Comparison of ENCODE assay signal across 8 cellular contexts in the genomic region with DNA sequence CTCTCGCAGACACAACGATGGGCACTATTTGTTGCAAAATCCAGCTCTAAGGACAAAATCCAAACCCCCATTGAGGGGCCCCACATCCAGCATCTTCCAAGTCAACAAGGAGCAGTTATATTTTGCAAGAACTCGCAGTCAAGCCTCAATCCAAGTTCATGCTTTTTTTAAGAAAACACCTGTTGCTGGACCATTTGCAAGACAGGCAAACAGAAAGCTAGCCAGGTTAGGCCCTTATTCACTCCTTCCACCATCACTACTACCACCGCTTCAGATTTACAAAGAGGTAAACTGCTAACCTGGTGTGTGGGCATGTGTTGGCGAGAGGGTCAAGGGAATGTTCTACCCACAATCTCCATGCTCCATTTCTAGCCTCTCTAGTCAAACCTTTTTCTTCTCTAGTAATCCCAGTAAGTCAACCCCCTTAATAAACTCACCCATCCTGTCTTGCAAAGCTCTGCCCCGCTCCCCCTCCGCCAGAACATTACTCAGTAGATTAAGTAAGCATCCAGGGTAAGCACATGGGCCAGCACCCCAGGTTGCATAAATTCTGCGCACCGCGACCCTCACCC. TPM values are rescaled to one million over a fixed set of nuclear protein-coding genes. Genes with fewer than 3 reads are reported as not detected.
DNase-seq lines count a peak whose midpoint lies in the region; ATAC-seq, FAIRE-seq and TF ChIP-seq lines count a peak whose summit lies in the region.

No MANE protein-coding gene starts in this region.

- ATAC-seq in natural killer cell (no peak), HG02763 (IDR thresholded peaks at IDR 0.05; ENCODE audit: unreplicated experiment) (no peak)

- H3K27me3 Mint-ChIP-seq in natural killer cell (ENCODE audit: low read depth in 2 of 2), result no peaks in the 10 kb centered on the region

- TF ChIP-seq CTCF in C4-2B (conservative IDR thresholded peaks at IDR 0.05) (no peak), LNCaP clone FGC (IDR thresholded peaks at IDR 0.05; ENCODE audit: control insufficient read depth, extremely low read depth, insufficient read depth) (no peak), colonic mucosa (IDR thresholded peaks at IDR 0.05) (no peak), natural killer cell (IDR thresholded peaks at IDR 0.05) (no peak)

- intact Hi-C loops in colonic mucosa (cut with DNase I) (no loop called here), natural killer cell (cut with micrococcal nuclease) (no loop called here)

- peak overlapping the region; percentile 76 to 78 for H3K9ac ChIP-seq in colonic mucosa (ENCODE audit: low read depth in 2 of 2, low read length in 2 of 2)

- H3K9me3 Mint-ChIP-seq in natural killer cell, result no peaks in the 10 kb centered on the region

- H3K4me1 ChIP-seq in colonic mucosa, result peaks cover 13% of the 10 kb centered on the region

- H3K4me1 Mint-ChIP-seq in natural killer cell, result peaks cover 25 to 40% of the 10 kb centered on the region in 2 donors

- H3K27ac ChIP-seq in C4-2B (peak overlapping the region; percentile 73), colonic mucosa (no peak overlapping the region)

- no peaks in the 10 kb centered on the region for H3K9me3 ChIP-seq in colonic mucosa

- H3K4me3 ChIP-seq in LNCaP clone FGC (ENCODE audit: low read depth, low read length) (peak overlapping the region; percentile 90), colonic mucosa (peak overlapping the region; percentile 99)

- no peaks in the 10 kb centered on the region for H3K36me3 ChIP-seq in colonic mucosa

- peak overlapping the region; percentile 53 to 88 for H3K27ac Mint-ChIP-seq in natural killer cell

- no peak for FAIRE-seq in RCC 7860 (lab: Jason Lieb, UNC)

- H3K27me3 ChIP-seq in colonic mucosa, result no peaks in the 10 kb centered on the region

- H3K36me3 Mint-ChIP-seq in natural killer cell, result no peaks in the 10 kb centered on the region

- peak overlapping the region; percentile 75 for H3K4me3 Mint-ChIP-seq in natural killer cell

- DNase-seq in LNCaP clone FGC (ENCODE audit: low read depth) (no peak), colonic mucosa (no peak), natural killer cell (no peak), RCC 7860 (ENCODE audit: low spot score) (no peak)
- DNase-seq in stimulated activated CD8-positive, alpha-beta memory T cell treated with anti-CD3 and anti-CD28 coated beads, Interleukin-4, amount 100 ng/mL, for 48 hours, result no peak
- no peak for DNase-seq in stimulated activated naive CD4-positive, alpha-beta T cell (lab: John Stamatoyannopoulos, UW)

RNA-seq across cellular contexts. Expression of a gene that starts 0.7 kb away (rescaled TPM):
- total RNA-seq in colonic mucosa (10 to 100 TPM; 29.7 to 58.2 TPM), natural killer cell (10 to 100 TPM; 28.3 to 35.3 (median 30.4) TPM)

RNA-seq across cellular contexts. Expression of a gene that starts 50.7 kb away (rescaled TPM):
- total RNA-seq in colonic mucosa, result 10 to 100 TPM; 53.3 to 62.0 TPM
- total RNA-seq in natural killer cell, result 100 to 1,000 TPM in 2 of 3 donors, 10 to 100 TPM in 1; 88.5 to 107 (median 105) TPM
